ENCODE assay signal across 24 cellular contexts in genomic region chr16:31710134-31710533, GRCh38.
"Had no signal": no experiment of that assay in that cellular context is flagged by ENCODE, and none has a peak within 500 bp of the region (broad histone marks: within the 10 kb centered on the region; RNA-seq: fewer than 3 reads in every experiment).

No MANE protein-coding gene starts in this region.

- H3K27ac ChIP-seq: gastroesophageal sphincter, parathyroid adenoma, psoas muscle, right atrium auricular region, suprapubic skin, tibial nerve had no signal

- H3K27me3 ChIP-seq: gastroesophageal sphincter, right atrium auricular region, suprapubic skin, tibial nerve had no signal

- H3K9me3 Mint-ChIP-seq: activated CD4-positive, alpha-beta memory T cell treated with anti-CD3 and anti-CD28 coated beads for 36 hours; neural crest cell had no signal

- ATAC-seq: gastroesophageal sphincter, left cardiac atrium, left ventricle myocardium superior, psoas muscle had no signal

- H3K4me3 Mint-ChIP-seq: activated CD4-positive, alpha-beta memory T cell treated with anti-CD3 and anti-CD28 coated beads for 36 hours; activated naive CD8-positive, alpha-beta T cell had no signal

- H2AFZ ChIP-seq: parathyroid adenoma had no signal

- H3K9me3 ChIP-seq: gastroesophageal sphincter, psoas muscle, right atrium auricular region, suprapubic skin, tibial nerve had no signal

- H3K4me3 ChIP-seq: gastroesophageal sphincter, psoas muscle, right atrium auricular region, suprapubic skin, tibial nerve had no signal

- H3K27ac Mint-ChIP-seq: activated CD4-positive, alpha-beta memory T cell treated with anti-CD3 and anti-CD28 coated beads for 36 hours; activated naive CD8-positive, alpha-beta T cell had no signal

- DNase-seq: activated CD4-positive, alpha-beta memory T cell treated with anti-CD3 and anti-CD28 coated beads for 36 hours; activated CD4-positive, alpha-beta T cell treated with anti-CD3 and anti-CD28 coated beads for 48 hours; activated CD4-positive, CD25-positive, alpha-beta regulatory T cell; activated CD8-positive, alpha-beta memory T cell treated with anti-CD3 and anti-CD28 coated beads, Interleukin-2, amount 50 U/mL, for 4 hours; activated effector memory CD4-positive, alpha-beta T cell treated with Interleukin-2 at 50 U/mL for 16 hours; activated naive CD4-positive, alpha-beta T cell treated with Interleukin-2 at 50 U/mL for 16 hours; activated T-cell treated with anti-CD3 and anti-CD28 coated beads, Interleukin-2, amount 50 U/mL, for 48 hours; cortex of kidney; hippocampal formation; left cardiac atrium; left ventricle myocardium superior; mammary epithelial cell; psoas muscle; stimulated activated CD4-positive, alpha-beta T cell treated with anti-CD3 and anti-CD28 coated beads, Interleukin-15, amount 100 ng/mL, for 24 hours; stimulated activated CD4-positive, alpha-beta T cell treated with anti-CD3 and anti-CD28 coated beads, Interleukin-2, amount 100 ng/mL, for 24 hours; stimulated activated naive CD4-positive, alpha-beta T cell; T-helper 1 cell had no signal

- H3K27me3 Mint-ChIP-seq: activated CD4-positive, alpha-beta memory T cell treated with anti-CD3 and anti-CD28 coated beads for 36 hours; activated naive CD8-positive, alpha-beta T cell had no signal
